In the genomic region with DNA sequence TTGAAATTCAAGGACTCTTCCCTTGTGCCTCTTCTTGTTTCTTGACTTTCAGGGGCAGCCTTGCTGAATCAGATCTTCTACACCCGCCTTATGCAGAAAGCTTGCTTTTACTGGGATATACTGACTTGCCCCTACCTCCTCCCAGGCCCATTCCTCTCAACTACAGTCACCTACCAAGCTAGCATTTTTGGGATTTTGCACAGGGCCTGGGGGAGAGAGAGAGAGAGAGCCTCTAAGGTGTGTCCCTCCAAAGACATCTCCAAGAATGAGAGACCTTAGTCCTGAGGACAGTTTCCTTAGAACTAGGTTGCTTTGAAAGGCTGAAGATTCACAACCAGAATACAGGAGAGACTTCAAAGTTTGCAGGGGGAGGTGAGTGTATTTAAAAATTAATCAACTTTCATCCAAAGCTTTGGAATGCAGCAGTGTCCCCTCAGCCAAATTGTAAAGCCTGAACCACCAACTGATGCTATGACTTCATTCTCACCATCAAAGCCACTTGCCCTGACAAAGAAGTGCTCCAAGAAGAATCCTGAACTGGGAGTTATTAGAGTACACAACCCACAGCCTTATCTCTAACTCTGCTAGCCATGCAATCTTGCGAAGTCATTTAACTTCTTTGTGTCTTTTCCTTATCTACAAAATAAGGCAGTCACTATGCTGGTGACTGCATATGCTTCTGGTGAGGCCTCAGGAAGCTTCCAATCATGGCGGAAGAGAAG, we compare ENCODE assay signal across 1 cellular context.
A peak's percentile ranks its signal among the peaks of the same experiment; 100 is the strongest.
TF ChIP-seq lines count a peak whose summit lies in the region.

No MANE protein-coding gene starts in this region.

TF ChIP-seq in K562, 482 proteins besides CTCF, POLR2A, EP300 and RAD21 (continues in another document):
- TF ChIP-seq, protein P1, sequence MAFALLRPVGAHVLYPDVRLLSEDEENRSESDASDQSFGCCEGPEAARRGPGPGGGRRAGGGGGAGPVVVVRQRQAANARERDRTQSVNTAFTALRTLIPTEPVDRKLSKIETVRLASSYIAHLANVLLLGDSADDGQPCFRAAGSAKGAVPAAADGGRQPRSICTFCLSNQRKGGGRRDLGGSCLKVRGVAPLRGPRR (CRISPR knock-in tag; IDR thresholded peaks at IDR 0.05), result no peak
- peak; percentile 71 for TF ChIP-seq JUND (IDR thresholded peaks at IDR 0.05; ENCODE audit: borderline replicate concordance, low read depth, low read length)
- peak; percentile 58; the same call in 2 of the 3 replicates for TF ChIP-seq JUND (tag; IDR thresholded peaks at IDR 0.05; ENCODE audit: borderline replicate concordance, low read depth, low read length)
- TF ChIP-seq TFAM (CRISPR knock-in tag; conservative IDR thresholded peaks at IDR 0.05), result no peak
- TF ChIP-seq RUNX1 (IDR thresholded peaks at IDR 0.05; ENCODE audit: low read depth), result no peak
- no peak for TF ChIP-seq SMAD2 (IDR thresholded peaks at IDR 0.05; ENCODE audit: low read depth, low read length)
- TF ChIP-seq ERF (CRISPR knock-in tag; IDR thresholded peaks at IDR 0.05), result no peak
- TF ChIP-seq RFX7 (CRISPR knock-in tag; IDR thresholded peaks at IDR 0.05), result no peak
- no peak for TF ChIP-seq EGR1 (conservative IDR thresholded peaks at IDR 0.05)
- TF ChIP-seq ZC3H8 (IDR thresholded peaks at IDR 0.05), result no peak
- TF ChIP-seq ZKSCAN3 (CRISPR knock-in tag; IDR thresholded peaks at IDR 0.05), result no peak
- 0 out of 2 replicates have a peak, but pooled peaks have one; percentile 14 for TF ChIP-seq ZNF316 (IDR thresholded peaks at IDR 0.05)
- TF ChIP-seq ZNF75A (CRISPR knock-in tag; IDR thresholded peaks at IDR 0.05), result no peak
- no peak for TF ChIP-seq POLR3G (IDR thresholded peaks at IDR 0.05; ENCODE audit: extremely low read depth, insufficient read length, insufficient replicate concordance)
- TF ChIP-seq ZNF174 (CRISPR knock-in tag; IDR thresholded peaks at IDR 0.05), result no peak
- peak; percentile 41 for TF ChIP-seq MAFG (tag; conservative IDR thresholded peaks at IDR 0.05)
- no peak for TF ChIP-seq ZNF696 (CRISPR knock-in tag; conservative IDR thresholded peaks at IDR 0.05)
- TF ChIP-seq, protein P2, sequence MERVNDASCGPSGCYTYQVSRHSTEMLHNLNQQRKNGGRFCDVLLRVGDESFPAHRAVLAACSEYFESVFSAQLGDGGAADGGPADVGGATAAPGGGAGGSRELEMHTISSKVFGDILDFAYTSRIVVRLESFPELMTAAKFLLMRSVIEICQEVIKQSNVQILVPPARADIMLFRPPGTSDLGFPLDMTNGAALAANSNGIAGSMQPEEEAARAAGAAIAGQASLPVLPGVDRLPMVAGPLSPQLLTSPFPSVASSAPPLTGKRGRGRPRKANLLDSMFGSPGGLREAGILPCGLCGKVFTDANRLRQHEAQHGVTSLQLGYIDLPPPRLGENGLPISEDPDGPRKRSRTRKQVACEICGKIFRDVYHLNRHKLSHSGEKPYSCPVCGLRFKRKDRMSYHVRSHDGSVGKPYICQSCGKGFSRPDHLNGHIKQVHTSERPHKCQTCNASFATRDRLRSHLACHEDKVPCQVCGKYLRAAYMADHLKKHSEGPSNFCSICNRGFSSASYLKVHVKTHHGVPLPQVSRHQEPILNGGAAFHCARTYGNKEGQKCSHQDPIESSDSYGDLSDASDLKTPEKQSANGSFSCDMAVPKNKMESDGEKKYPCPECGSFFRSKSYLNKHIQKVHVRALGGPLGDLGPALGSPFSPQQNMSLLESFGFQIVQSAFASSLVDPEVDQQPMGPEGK (CRISPR knock-in tag; IDR thresholded peaks at IDR 0.05; ENCODE audit: borderline replicate concordance), result no peak
- TF ChIP-seq, protein P3, sequence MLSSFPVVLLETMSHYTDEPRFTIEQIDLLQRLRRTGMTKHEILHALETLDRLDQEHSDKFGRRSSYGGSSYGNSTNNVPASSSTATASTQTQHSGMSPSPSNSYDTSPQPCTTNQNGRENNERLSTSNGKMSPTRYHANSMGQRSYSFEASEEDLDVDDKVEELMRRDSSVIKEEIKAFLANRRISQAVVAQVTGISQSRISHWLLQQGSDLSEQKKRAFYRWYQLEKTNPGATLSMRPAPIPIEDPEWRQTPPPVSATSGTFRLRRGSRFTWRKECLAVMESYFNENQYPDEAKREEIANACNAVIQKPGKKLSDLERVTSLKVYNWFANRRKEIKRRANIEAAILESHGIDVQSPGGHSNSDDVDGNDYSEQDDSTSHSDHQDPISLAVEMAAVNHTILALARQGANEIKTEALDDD (IDR thresholded peaks at IDR 0.05), result peak; percentile 78
- TF ChIP-seq ZNF766 (CRISPR knock-in tag; conservative IDR thresholded peaks at IDR 0.05), result 0 out of 2 replicates have a peak, but pooled peaks have one; percentile 50
- TF ChIP-seq YY1 (IDR thresholded peaks at IDR 0.05; ENCODE audit: borderline replicate concordance in 1 of 3, control insufficient read depth in 1 of 3, extremely low read depth in 1 of 3, insufficient read depth in 3 of 3, insufficient read length in 1 of 3, insufficient replicate concordance in 2 of 3, low read depth in 1 of 3, low read length in 2 of 3), result no peak
- 0 out of 2 replicates have a peak, but pooled peaks have one; percentile 37 for TF ChIP-seq GATAD2B (IDR thresholded peaks at IDR 0.05; ENCODE audit: borderline replicate concordance)
- TF ChIP-seq, protein P4, sequence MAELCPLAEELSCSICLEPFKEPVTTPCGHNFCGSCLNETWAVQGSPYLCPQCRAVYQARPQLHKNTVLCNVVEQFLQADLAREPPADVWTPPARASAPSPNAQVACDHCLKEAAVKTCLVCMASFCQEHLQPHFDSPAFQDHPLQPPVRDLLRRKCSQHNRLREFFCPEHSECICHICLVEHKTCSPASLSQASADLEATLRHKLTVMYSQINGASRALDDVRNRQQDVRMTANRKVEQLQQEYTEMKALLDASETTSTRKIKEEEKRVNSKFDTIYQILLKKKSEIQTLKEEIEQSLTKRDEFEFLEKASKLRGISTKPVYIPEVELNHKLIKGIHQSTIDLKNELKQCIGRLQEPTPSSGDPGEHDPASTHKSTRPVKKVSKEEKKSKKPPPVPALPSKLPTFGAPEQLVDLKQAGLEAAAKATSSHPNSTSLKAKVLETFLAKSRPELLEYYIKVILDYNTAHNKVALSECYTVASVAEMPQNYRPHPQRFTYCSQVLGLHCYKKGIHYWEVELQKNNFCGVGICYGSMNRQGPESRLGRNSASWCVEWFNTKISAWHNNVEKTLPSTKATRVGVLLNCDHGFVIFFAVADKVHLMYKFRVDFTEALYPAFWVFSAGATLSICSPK (IDR thresholded peaks at IDR 0.05; ENCODE audit: borderline replicate concordance), result no peak
- TF ChIP-seq, protein P5, sequence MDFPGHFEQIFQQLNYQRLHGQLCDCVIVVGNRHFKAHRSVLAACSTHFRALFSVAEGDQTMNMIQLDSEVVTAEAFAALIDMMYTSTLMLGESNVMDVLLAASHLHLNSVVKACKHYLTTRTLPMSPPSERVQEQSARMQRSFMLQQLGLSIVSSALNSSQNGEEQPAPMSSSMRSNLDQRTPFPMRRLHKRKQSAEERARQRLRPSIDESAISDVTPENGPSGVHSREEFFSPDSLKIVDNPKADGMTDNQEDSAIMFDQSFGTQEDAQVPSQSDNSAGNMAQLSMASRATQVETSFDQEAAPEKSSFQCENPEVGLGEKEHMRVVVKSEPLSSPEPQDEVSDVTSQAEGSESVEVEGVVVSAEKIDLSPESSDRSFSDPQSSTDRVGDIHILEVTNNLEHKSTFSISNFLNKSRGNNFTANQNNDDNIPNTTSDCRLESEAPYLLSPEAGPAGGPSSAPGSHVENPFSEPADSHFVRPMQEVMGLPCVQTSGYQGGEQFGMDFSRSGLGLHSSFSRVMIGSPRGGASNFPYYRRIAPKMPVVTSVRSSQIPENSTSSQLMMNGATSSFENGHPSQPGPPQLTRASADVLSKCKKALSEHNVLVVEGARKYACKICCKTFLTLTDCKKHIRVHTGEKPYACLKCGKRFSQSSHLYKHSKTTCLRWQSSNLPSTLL (IDR thresholded peaks at IDR 0.05), result no peak
- no peak for TF ChIP-seq ZNF695 (CRISPR knock-in tag; IDR thresholded peaks at IDR 0.05)
- TF ChIP-seq BRF1 (IDR thresholded peaks at IDR 0.05; ENCODE audit: borderline replicate concordance, extremely low read depth, insufficient read length), result no peak
- TF ChIP-seq CHCHD3 (CRISPR knock-in tag; IDR thresholded peaks at IDR 0.05), result no peak
- TF ChIP-seq, protein P6, sequence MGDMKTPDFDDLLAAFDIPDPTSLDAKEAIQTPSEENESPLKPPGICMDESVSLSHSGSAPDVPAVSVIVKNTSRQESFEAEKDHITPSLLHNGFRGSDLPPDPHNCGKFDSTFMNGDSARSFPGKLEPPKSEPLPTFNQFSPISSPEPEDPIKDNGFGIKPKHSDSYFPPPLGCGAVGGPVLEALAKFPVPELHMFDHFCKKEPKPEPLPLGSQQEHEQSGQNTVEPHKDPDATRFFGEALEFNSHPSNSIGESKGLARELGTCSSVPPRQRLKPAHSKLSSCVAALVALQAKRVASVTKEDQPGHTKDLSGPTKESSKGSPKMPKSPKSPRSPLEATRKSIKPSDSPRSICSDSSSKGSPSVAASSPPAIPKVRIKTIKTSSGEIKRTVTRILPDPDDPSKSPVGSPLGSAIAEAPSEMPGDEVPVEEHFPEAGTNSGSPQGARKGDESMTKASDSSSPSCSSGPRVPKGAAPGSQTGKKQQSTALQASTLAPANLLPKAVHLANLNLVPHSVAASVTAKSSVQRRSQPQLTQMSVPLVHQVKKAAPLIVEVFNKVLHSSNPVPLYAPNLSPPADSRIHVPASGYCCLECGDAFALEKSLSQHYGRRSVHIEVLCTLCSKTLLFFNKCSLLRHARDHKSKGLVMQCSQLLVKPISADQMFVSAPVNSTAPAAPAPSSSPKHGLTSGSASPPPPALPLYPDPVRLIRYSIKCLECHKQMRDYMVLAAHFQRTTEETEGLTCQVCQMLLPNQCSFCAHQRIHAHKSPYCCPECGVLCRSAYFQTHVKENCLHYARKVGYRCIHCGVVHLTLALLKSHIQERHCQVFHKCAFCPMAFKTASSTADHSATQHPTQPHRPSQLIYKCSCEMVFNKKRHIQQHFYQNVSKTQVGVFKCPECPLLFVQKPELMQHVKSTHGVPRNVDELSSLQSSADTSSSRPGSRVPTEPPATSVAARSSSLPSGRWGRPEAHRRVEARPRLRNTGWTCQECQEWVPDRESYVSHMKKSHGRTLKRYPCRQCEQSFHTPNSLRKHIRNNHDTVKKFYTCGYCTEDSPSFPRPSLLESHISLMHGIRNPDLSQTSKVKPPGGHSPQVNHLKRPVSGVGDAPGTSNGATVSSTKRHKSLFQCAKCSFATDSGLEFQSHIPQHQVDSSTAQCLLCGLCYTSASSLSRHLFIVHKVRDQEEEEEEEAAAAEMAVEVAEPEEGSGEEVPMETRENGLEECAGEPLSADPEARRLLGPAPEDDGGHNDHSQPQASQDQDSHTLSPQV (IDR thresholded peaks at IDR 0.05), result peak; percentile 63; the same call in 1 of the 2 replicates
- TF ChIP-seq NCOR1 (IDR thresholded peaks at IDR 0.05), result peak; percentile 60
- peak in 1 of 2 experiments; percentile 66; a peak in 1 of 4 replicates for TF ChIP-seq ARNT (IDR thresholded peaks at IDR 0.05)
- no peak for TF ChIP-seq NRF1 (conservative IDR thresholded peaks at IDR 0.05 in 1 of 2, IDR thresholded peaks at IDR 0.05 in 1 of 2)
- TF ChIP-seq RAD51 (IDR thresholded peaks at IDR 0.05; ENCODE audit: borderline replicate concordance, low read depth), result no peak
- no peak for TF ChIP-seq CAMTA2 (CRISPR knock-in tag; conservative IDR thresholded peaks at IDR 0.05)
- TF ChIP-seq KAT8 (IDR thresholded peaks at IDR 0.05; ENCODE audit: low read depth), result no peak
- TF ChIP-seq, protein P7, sequence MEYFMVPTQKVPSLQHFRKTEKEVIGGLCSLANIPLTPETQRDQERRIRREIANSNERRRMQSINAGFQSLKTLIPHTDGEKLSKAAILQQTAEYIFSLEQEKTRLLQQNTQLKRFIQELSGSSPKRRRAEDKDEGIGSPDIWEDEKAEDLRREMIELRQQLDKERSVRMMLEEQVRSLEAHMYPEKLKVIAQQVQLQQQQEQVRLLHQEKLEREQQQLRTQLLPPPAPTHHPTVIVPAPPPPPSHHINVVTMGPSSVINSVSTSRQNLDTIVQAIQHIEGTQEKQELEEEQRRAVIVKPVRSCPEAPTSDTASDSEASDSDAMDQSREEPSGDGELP (CRISPR knock-in tag; IDR thresholded peaks at IDR 0.05; ENCODE audit: borderline replicate concordance), result no peak
- TF ChIP-seq, protein P8, sequence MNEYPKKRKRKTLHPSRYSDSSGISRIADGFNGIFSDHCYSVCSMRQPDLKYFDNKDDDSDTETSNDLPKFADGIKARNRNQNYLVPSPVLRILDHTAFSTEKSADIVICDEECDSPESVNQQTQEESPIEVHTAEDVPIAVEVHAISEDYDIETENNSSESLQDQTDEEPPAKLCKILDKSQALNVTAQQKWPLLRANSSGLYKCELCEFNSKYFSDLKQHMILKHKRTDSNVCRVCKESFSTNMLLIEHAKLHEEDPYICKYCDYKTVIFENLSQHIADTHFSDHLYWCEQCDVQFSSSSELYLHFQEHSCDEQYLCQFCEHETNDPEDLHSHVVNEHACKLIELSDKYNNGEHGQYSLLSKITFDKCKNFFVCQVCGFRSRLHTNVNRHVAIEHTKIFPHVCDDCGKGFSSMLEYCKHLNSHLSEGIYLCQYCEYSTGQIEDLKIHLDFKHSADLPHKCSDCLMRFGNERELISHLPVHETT (CRISPR knock-in tag; conservative IDR thresholded peaks at IDR 0.05 in 1 of 2, IDR thresholded peaks at IDR 0.05 in 1 of 2), result peak in 1 of 2 experiments; percentile 65; a peak in 2 of 4 replicates
- TF ChIP-seq, protein P9, sequence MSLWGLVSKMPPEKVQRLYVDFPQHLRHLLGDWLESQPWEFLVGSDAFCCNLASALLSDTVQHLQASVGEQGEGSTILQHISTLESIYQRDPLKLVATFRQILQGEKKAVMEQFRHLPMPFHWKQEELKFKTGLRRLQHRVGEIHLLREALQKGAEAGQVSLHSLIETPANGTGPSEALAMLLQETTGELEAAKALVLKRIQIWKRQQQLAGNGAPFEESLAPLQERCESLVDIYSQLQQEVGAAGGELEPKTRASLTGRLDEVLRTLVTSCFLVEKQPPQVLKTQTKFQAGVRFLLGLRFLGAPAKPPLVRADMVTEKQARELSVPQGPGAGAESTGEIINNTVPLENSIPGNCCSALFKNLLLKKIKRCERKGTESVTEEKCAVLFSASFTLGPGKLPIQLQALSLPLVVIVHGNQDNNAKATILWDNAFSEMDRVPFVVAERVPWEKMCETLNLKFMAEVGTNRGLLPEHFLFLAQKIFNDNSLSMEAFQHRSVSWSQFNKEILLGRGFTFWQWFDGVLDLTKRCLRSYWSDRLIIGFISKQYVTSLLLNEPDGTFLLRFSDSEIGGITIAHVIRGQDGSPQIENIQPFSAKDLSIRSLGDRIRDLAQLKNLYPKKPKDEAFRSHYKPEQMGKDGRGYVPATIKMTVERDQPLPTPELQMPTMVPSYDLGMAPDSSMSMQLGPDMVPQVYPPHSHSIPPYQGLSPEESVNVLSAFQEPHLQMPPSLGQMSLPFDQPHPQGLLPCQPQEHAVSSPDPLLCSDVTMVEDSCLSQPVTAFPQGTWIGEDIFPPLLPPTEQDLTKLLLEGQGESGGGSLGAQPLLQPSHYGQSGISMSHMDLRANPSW (CRISPR knock-in tag; IDR thresholded peaks at IDR 0.05), result no peak
- TF ChIP-seq FOXA3 (CRISPR knock-in tag; conservative IDR thresholded peaks at IDR 0.05 in 1 of 2, IDR thresholded peaks at IDR 0.05 in 1 of 2), result peak; percentile 57 to 67; a peak in 1 of 4 replicates
- TF ChIP-seq HCFC1 (IDR thresholded peaks at IDR 0.05; ENCODE audit: low read depth, low read length), result no peak; the same call in 1 of the 2 replicates
- TF ChIP-seq NR2C1 (IDR thresholded peaks at IDR 0.05), result no peak
- no peak for TF ChIP-seq NR2C1 (tag; IDR thresholded peaks at IDR 0.05)
- TF ChIP-seq L3MBTL2 (IDR thresholded peaks at IDR 0.05), result peak; percentile 32; the same call in 1 of the 2 replicates
- TF ChIP-seq PHF8 (IDR thresholded peaks at IDR 0.05; ENCODE audit: borderline replicate concordance, low read length), result no peak
